Comparison of ENCODE assay signal across 1 cellular context in the genomic region with DNA sequence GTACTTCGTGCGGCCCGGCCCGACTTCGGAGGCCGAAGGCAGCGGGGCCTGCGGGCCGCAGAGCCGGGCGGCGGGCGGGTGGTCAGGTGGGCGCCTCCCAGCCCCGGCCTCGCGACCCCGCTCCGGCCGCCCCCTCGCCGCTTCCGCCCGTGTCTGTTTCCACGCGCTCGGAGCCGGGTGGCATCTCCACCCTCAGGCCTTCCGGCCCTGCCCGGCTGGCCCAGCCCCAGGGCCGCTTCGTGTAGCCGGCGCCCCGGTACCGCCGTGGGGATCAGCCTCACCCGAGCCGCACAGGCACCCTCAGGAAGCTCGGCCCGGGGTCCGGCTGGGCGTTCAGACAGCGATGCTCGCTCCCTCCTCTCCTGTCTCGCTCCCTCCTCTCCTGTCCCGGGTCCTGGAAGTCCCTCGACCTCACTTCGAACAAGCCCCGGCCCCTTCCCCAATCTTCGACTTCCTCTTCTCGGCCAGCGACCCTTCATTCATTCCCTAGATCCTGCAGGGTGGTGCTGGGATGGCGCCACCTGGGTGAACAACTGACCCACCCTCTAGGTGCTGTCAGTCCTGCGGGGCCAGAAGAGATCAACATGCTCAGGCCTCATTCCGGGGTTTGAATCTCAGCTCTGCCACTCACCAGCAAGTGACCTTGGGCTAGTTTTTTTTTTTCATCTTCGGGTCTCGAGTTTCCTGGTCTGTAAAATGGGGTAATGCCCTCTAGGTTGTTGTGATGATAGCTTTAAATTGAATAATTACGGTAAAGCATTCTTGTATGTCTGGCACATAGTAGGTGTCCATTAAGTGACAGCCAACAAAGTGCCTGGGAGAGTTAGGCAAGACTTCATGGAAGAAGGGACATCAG.
TF ChIP-seq lines count a peak whose summit lies in the region.

No MANE protein-coding gene starts in this region.

TF ChIP-seq in HepG2, 621 proteins besides CTCF, POLR2A, EP300 and RAD21 (continued from another document and continues in another):
- TF ChIP-seq, protein P1, sequence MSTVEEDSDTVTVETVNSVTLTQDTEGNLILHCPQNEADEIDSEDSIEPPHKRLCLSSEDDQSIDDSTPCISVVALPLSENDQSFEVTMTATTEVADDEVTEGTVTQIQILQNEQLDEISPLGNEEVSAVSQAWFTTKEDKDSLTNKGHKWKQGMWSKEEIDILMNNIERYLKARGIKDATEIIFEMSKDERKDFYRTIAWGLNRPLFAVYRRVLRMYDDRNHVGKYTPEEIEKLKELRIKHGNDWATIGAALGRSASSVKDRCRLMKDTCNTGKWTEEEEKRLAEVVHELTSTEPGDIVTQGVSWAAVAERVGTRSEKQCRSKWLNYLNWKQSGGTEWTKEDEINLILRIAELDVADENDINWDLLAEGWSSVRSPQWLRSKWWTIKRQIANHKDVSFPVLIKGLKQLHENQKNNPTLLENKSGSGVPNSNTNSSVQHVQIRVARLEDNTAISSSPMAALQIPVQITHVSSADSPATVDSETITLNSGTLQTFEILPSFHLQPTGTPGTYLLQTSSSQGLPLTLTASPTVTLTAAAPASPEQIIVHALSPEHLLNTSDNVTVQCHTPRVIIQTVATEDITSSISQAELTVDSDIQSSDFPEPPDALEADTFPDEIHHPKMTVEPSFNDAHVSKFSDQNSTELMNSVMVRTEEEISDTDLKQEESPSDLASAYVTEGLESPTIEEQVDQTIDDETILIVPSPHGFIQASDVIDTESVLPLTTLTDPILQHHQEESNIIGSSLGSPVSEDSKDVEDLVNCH (CRISPR knock-in tag; IDR thresholded peaks at IDR 0.05): 0 out of 2 replicates have a peak, but pooled peaks have one; percentile 71
- TF ChIP-seq ZFP36L2 (CRISPR knock-in tag; IDR thresholded peaks at IDR 0.05) (no peak), YEATS2 (CRISPR knock-in tag; IDR thresholded peaks at IDR 0.05; ENCODE audit: borderline replicate concordance) (peak; percentile 35; the same call in 1 of the 2 replicates), NR2F6 (IDR thresholded peaks at IDR 0.05) (no peak), NR2F6 (CRISPR knock-in tag; IDR thresholded peaks at IDR 0.05) (no peak), GATA4 (IDR thresholded peaks at IDR 0.05; ENCODE audit: borderline replicate concordance, low read depth) (no peak), GABPB1 (CRISPR knock-in tag; IDR thresholded peaks at IDR 0.05) (peak; percentile 50), KLF16 (CRISPR knock-in tag; IDR thresholded peaks at IDR 0.05) (peak in 1 of 2 experiments; percentile 63; a peak in 2 of 4 replicates), ADNP (CRISPR knock-in tag; IDR thresholded peaks at IDR 0.05) (peak; percentile 73; the same call in 1 of the 2 replicates), ISL2 (CRISPR knock-in tag; IDR thresholded peaks at IDR 0.05) (peak; percentile 55; the same call in 1 of the 2 replicates), MED1 (CRISPR knock-in tag; IDR thresholded peaks at IDR 0.05) (peak; percentile 44; the same call in 1 of the 2 replicates), MAFG (CRISPR knock-in tag; IDR thresholded peaks at IDR 0.05) (no peak), ASH2L (IDR thresholded peaks at IDR 0.05; ENCODE audit: insufficient read length, low read depth, low read length) (peak; percentile 86), ZNF790 (CRISPR knock-in tag; IDR thresholded peaks at IDR 0.05; ENCODE audit: borderline replicate concordance) (peak; percentile 84; the same call in 1 of the 2 replicates), ZFP37 (CRISPR knock-in tag; IDR thresholded peaks at IDR 0.05; ENCODE audit: borderline replicate concordance) (no peak; the same call in 1 of the 2 replicates), SMYD3 (CRISPR knock-in tag; IDR thresholded peaks at IDR 0.05) (0 out of 2 replicates have a peak, but pooled peaks have one; percentile 50), ZNF136 (CRISPR knock-in tag; IDR thresholded peaks at IDR 0.05; ENCODE audit: low read depth) (no peak), NBN (conservative IDR thresholded peaks at IDR 0.05) (no peak), SYNCRIP (IDR thresholded peaks at IDR 0.05; ENCODE audit: insufficient read depth, low read depth, low read length) (no peak), ZNF230 (CRISPR knock-in tag; IDR thresholded peaks at IDR 0.05) (no peak; the same call in 1 of the 2 replicates), NFE2 (CRISPR knock-in tag; IDR thresholded peaks at IDR 0.05) (no peak), ZNF878 (CRISPR knock-in tag; IDR thresholded peaks at IDR 0.05) (peak; percentile 17; the same call in 1 of the 2 replicates)
- TF ChIP-seq, protein P2, sequence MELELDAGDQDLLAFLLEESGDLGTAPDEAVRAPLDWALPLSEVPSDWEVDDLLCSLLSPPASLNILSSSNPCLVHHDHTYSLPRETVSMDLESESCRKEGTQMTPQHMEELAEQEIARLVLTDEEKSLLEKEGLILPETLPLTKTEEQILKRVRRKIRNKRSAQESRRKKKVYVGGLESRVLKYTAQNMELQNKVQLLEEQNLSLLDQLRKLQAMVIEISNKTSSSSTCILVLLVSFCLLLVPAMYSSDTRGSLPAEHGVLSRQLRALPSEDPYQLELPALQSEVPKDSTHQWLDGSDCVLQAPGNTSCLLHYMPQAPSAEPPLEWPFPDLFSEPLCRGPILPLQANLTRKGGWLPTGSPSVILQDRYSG (CRISPR knock-in tag; IDR thresholded peaks at IDR 0.05): no peak
- TF ChIP-seq, protein P3, sequence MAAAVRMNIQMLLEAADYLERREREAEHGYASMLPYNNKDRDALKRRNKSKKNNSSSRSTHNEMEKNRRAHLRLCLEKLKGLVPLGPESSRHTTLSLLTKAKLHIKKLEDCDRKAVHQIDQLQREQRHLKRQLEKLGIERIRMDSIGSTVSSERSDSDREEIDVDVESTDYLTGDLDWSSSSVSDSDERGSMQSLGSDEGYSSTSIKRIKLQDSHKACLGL (CRISPR knock-in tag; IDR thresholded peaks at IDR 0.05): peak; percentile 85; the same call in 1 of the 2 replicates
- TF ChIP-seq, protein P4, sequence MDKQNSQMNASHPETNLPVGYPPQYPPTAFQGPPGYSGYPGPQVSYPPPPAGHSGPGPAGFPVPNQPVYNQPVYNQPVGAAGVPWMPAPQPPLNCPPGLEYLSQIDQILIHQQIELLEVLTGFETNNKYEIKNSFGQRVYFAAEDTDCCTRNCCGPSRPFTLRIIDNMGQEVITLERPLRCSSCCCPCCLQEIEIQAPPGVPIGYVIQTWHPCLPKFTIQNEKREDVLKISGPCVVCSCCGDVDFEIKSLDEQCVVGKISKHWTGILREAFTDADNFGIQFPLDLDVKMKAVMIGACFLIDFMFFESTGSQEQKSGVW (CRISPR knock-in tag; IDR thresholded peaks at IDR 0.05; ENCODE audit: borderline replicate concordance): no peak
- TF ChIP-seq, protein P5, sequence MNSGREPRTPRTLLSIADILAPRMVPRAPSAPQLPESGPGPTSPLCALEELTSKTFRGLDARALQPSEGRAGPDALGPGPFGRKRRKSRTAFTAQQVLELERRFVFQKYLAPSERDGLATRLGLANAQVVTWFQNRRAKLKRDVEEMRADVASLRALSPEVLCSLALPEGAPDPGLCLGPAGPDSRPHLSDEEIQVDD (CRISPR knock-in tag; IDR thresholded peaks at IDR 0.05; ENCODE audit: borderline replicate concordance): peak; percentile 43; the same call in 1 of the 2 replicates
- TF ChIP-seq, protein P6, sequence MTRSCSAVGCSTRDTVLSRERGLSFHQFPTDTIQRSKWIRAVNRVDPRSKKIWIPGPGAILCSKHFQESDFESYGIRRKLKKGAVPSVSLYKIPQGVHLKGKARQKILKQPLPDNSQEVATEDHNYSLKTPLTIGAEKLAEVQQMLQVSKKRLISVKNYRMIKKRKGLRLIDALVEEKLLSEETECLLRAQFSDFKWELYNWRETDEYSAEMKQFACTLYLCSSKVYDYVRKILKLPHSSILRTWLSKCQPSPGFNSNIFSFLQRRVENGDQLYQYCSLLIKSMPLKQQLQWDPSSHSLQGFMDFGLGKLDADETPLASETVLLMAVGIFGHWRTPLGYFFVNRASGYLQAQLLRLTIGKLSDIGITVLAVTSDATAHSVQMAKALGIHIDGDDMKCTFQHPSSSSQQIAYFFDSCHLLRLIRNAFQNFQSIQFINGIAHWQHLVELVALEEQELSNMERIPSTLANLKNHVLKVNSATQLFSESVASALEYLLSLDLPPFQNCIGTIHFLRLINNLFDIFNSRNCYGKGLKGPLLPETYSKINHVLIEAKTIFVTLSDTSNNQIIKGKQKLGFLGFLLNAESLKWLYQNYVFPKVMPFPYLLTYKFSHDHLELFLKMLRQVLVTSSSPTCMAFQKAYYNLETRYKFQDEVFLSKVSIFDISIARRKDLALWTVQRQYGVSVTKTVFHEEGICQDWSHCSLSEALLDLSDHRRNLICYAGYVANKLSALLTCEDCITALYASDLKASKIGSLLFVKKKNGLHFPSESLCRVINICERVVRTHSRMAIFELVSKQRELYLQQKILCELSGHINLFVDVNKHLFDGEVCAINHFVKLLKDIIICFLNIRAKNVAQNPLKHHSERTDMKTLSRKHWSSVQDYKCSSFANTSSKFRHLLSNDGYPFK (CRISPR knock-in tag; IDR thresholded peaks at IDR 0.05; ENCODE audit: borderline replicate concordance): no peak
- TF ChIP-seq, protein P7, sequence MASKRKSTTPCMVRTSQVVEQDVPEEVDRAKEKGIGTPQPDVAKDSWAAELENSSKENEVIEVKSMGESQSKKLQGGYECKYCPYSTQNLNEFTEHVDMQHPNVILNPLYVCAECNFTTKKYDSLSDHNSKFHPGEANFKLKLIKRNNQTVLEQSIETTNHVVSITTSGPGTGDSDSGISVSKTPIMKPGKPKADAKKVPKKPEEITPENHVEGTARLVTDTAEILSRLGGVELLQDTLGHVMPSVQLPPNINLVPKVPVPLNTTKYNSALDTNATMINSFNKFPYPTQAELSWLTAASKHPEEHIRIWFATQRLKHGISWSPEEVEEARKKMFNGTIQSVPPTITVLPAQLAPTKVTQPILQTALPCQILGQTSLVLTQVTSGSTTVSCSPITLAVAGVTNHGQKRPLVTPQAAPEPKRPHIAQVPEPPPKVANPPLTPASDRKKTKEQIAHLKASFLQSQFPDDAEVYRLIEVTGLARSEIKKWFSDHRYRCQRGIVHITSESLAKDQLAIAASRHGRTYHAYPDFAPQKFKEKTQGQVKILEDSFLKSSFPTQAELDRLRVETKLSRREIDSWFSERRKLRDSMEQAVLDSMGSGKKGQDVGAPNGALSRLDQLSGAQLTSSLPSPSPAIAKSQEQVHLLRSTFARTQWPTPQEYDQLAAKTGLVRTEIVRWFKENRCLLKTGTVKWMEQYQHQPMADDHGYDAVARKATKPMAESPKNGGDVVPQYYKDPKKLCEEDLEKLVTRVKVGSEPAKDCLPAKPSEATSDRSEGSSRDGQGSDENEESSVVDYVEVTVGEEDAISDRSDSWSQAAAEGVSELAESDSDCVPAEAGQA (IDR thresholded peaks at IDR 0.05; ENCODE audit: low read depth): no peak
- TF ChIP-seq, protein P7 (CRISPR knock-in tag; IDR thresholded peaks at IDR 0.05; ENCODE audit: borderline replicate concordance): 0 out of 2 replicates have a peak, but pooled peaks have one; percentile 32
- TF ChIP-seq, protein P8, sequence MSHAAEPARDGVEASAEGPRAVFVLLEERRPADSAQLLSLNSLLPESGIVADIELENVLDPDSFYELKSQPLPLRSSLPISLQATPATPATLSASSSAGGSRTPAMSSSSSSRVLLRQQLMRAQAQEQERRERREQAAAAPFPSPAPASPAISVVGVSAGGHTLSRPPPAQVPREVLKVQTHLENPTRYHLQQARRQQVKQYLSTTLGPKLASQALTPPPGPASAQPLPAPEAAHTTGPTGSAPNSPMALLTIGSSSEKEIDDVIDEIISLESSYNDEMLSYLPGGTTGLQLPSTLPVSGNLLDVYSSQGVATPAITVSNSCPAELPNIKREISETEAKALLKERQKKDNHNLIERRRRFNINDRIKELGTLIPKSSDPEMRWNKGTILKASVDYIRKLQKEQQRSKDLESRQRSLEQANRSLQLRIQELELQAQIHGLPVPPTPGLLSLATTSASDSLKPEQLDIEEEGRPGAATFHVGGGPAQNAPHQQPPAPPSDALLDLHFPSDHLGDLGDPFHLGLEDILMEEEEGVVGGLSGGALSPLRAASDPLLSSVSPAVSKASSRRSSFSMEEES (CRISPR knock-in tag; IDR thresholded peaks at IDR 0.05): peak; percentile 44; the same call in 1 of the 2 replicates
- TF ChIP-seq, protein P9, sequence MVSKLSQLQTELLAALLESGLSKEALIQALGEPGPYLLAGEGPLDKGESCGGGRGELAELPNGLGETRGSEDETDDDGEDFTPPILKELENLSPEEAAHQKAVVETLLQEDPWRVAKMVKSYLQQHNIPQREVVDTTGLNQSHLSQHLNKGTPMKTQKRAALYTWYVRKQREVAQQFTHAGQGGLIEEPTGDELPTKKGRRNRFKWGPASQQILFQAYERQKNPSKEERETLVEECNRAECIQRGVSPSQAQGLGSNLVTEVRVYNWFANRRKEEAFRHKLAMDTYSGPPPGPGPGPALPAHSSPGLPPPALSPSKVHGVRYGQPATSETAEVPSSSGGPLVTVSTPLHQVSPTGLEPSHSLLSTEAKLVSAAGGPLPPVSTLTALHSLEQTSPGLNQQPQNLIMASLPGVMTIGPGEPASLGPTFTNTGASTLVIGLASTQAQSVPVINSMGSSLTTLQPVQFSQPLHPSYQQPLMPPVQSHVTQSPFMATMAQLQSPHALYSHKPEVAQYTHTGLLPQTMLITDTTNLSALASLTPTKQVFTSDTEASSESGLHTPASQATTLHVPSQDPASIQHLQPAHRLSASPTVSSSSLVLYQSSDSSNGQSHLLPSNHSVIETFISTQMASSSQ (IDR thresholded peaks at IDR 0.05; ENCODE audit: low read depth): no peak
- TF ChIP-seq, protein P9 (CRISPR knock-in tag; IDR thresholded peaks at IDR 0.05; ENCODE audit: borderline replicate concordance): peak; percentile 39; the same call in 1 of the 2 replicates
